Comparison of ENCODE assay signal across 9 cellular contexts in genomic region chr3:16060945-16061344, GRCh38.
A peak's percentile ranks its signal among the peaks of the same experiment; 100 is the strongest.
DNase-seq lines count a peak whose midpoint lies in the region; ATAC-seq and TF ChIP-seq lines count a peak whose summit lies in the region.
"Had no signal": no experiment of that assay in that cellular context is flagged by ENCODE, and none has a peak within 500 bp of the region (broad histone marks: within the 10 kb centered on the region; RNA-seq: fewer than 3 reads in every experiment).

No MANE protein-coding gene starts in this region.

- intact Hi-C loops in tibial artery (cut with DNase I; ENCODE audit: low total_unique reads), result loop anchor here (10.0 kb wide), 1 partner anchor 74 kb away; no protein-coding TSS in a partner anchor

- peaks cover 4% of the 10 kb centered on the region; the same call in 1 of the 2 replicates for H3K9me2 ChIP-seq in GM23338 (ENCODE audit: insufficient read depth)

- no peak overlapping the region for H3K4me3 Mint-ChIP-seq in stimulated activated naive B cell treated with anti-CD40 and anti-IgM and Interleukin-4, amounts not matched to agents 10 μg/mL and 1 μg/mL and 100 μg/mL, for 72 hours
- H3K4me3 Mint-ChIP-seq in GM23338, result no peak overlapping the region

- H3K27me3 ChIP-seq in tibial artery (no peaks in the 10 kb centered on the region), GM23338 (ENCODE audit: insufficient read depth) (no peaks in the 10 kb centered on the region)

- H2AFZ ChIP-seq in GM23338, result no peak overlapping the region

- DNase-seq in M059J (ENCODE audit: low read depth), result peak; percentile 81
- DNase-seq in epithelial cell of esophagus (ENCODE audit: low read depth), result peak; percentile 58
- peak; percentile 41 for DNase-seq in medulla oblongata (ENCODE audit: extremely low spot score)
- DNase-seq in tibial artery, result peak; percentile 83 to 87
- no peak for DNase-seq in NCI-H1930 (lab: John Stamatoyannopoulos, UW)
- no peak for DNase-seq in stimulated activated naive B cell treated with anti-CD40 and anti-IgM and Interleukin-4, amounts not matched to agents 10 μg/mL and 1 μg/mL and 100 μg/mL, for 72 hours
- DNase-seq in GM23338 (ENCODE audit: low spot score), result no peak
- DNase-seq: NCI-H1694 treated with DMSO at 0.1 percent for 48 hours had no signal

- H3K9me3 Mint-ChIP-seq in stimulated activated naive B cell treated with anti-CD40 and anti-IgM and Interleukin-4, amounts not matched to agents 10 μg/mL and 1 μg/mL and 100 μg/mL, for 72 hours, result no peaks in the 10 kb centered on the region
- no peaks in the 10 kb centered on the region for H3K9me3 Mint-ChIP-seq in GM23338

- peak overlapping the region; percentile 60 to 81 for H3K27ac ChIP-seq in tibial artery
- no peak overlapping the region for H3K27ac ChIP-seq in GM23338 (ENCODE audit: low read depth)

- no peaks in the 10 kb centered on the region for H4K20me1 ChIP-seq in GM23338 (replicated peaks; ENCODE audit: insufficient read depth)

- TF ChIP-seq CTCF in epithelial cell of esophagus (IDR thresholded peaks at IDR 0.05; ENCODE audit: insufficient read depth, low read depth, low read length, missing control alignments), result no peak
- no peak for TF ChIP-seq CTCF in tibial artery (IDR thresholded peaks at IDR 0.05)
- TF ChIP-seq CTCF in GM23338 (conservative IDR thresholded peaks at IDR 0.05; ENCODE audit: low read depth in 2 of 2), result no peak

- no peak overlapping the region for H3K4me3 ChIP-seq in epithelial cell of esophagus (ENCODE audit: low read length)
- H3K4me3 ChIP-seq in tibial artery, result no peak overlapping the region
- no peak overlapping the region for H3K4me3 ChIP-seq in GM23338

- H3K27ac Mint-ChIP-seq in stimulated activated naive B cell treated with anti-CD40 and anti-IgM and Interleukin-4, amounts not matched to agents 10 μg/mL and 1 μg/mL and 100 μg/mL, for 72 hours, result no peak overlapping the region
- no peak overlapping the region for H3K27ac Mint-ChIP-seq in GM23338

- H3K36me3 ChIP-seq in tibial artery, result no peaks in the 10 kb centered on the region
- no peaks in the 10 kb centered on the region for H3K36me3 ChIP-seq in GM23338 (ENCODE audit: insufficient read depth)

- no peaks in the 10 kb centered on the region for H3F3A ChIP-seq in GM23338 (replicated peaks; ENCODE audit: low read depth)

- no peaks in the 10 kb centered on the region for H3K9me3 ChIP-seq in tibial artery

- H3K4me1 Mint-ChIP-seq in stimulated activated naive B cell treated with anti-CD40 and anti-IgM and Interleukin-4, amounts not matched to agents 10 μg/mL and 1 μg/mL and 100 μg/mL, for 72 hours, result no peaks in the 10 kb centered on the region
- 0 out of 3 replicates have a peak, but pooled peaks cover 2% of the 10 kb centered on the region for H3K4me1 Mint-ChIP-seq in GM23338

- H3K4me2 ChIP-seq in GM23338, result no peak overlapping the region

- H3K4me1 ChIP-seq in tibial artery, result peaks cover 0 to 70% (median 47%) of the 10 kb centered on the region in 4 donors
- 0 out of 2 replicates have a peak, but pooled peaks cover under 1% of the 10 kb centered on the region for H3K4me1 ChIP-seq in GM23338 (ENCODE audit: insufficient read depth)

- no peaks in the 10 kb centered on the region for H3K79me2 ChIP-seq in GM23338 (replicated peaks; ENCODE audit: insufficient read depth)

- no peaks in the 10 kb centered on the region for H3K36me3 Mint-ChIP-seq in stimulated activated naive B cell treated with anti-CD40 and anti-IgM and Interleukin-4, amounts not matched to agents 10 μg/mL and 1 μg/mL and 100 μg/mL, for 72 hours
- H3K36me3 Mint-ChIP-seq in GM23338 (ENCODE audit: low read depth), result no peaks in the 10 kb centered on the region

- no peak for ATAC-seq in stimulated activated naive B cell treated with anti-CD40 and anti-IgM and Interleukin-4, amounts not matched to agents 10 μg/mL and 1 μg/mL and 100 μg/mL, for 72 hours (replicated peaks)
- no peak for ATAC-seq in GM23338
- ATAC-seq in HG03469 (IDR thresholded peaks at IDR 0.05; ENCODE audit: unreplicated experiment), result no peak

- H3K27me3 Mint-ChIP-seq in stimulated activated naive B cell treated with anti-CD40 and anti-IgM and Interleukin-4, amounts not matched to agents 10 μg/mL and 1 μg/mL and 100 μg/mL, for 72 hours, result peaks cover 0 to 3% of the 10 kb centered on the region in 2 donors
- no peaks in the 10 kb centered on the region for H3K27me3 Mint-ChIP-seq in GM23338 (ENCODE audit: insufficient read depth, low read depth, poor library complexity)

TF ChIP-seq in GM23338, 12 proteins besides CTCF, POLR2A, EP300 and RAD21 (continues in another document):
- TF ChIP-seq REST (IDR thresholded peaks at IDR 0.05; ENCODE audit: unreplicated experiment) (no peak), ZNF114 (CRISPR knock-in tag; IDR thresholded peaks at IDR 0.05) (no peak), JUNB (IDR thresholded peaks at IDR 0.05; ENCODE audit: unreplicated experiment) (no peak)

Comparison
In these comparisons a context has a peak if more than half of its experiments do, and no peak if none do; other contexts are left out.
1. DNase-seq: peak in M059J (single experiment), epithelial cell of esophagus (single experiment), medulla oblongata (single experiment) and tibial artery (2 of 2); none in NCI-H1930 (0 of 2), stimulated activated naive B cell treated with anti-CD40 and anti-IgM and Interleukin-4, amounts not matched to agents 10 μg/mL and 1 μg/mL and 100 μg/mL, for 72 hours (single experiment) and GM23338 (single experiment).